1 cellular context compared by ENCODE assay signal in the genomic region with DNA sequence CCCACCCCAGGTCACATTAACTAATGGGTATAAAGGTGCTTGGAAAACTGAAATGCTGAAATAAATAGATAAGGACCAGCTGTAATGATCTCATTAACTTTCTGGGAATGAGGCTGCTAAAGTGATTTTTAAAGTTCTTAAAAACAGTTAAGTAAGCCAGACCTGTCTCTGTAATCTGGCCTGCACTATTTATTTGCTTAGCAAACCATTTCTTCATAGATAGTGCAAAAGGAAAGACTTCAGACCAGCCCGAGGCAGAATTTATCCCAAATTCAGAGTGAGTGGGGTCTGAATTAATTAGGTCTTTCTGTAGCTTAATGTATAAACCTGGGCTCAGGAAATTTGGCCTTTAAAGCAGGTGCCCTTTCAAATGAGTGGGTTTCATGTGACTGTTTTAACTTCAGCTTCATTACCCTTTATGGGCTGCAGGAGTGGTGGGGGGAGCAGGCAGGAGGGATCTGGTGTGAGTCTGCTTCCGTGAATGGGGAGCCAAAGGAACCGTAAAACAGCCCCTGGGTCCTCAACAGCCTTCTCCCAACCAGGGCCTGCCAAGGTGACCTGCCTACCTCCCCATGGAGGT.
A peak's percentile ranks its signal among the peaks of the same experiment; 100 is the strongest.
TF ChIP-seq lines count a peak whose summit lies in the region.

No MANE protein-coding gene starts in this region.

TF ChIP-seq in HEK293, 187 proteins besides CTCF, POLR2A, EP300 and RAD21 (continued from another document):
- TF ChIP-seq TCF7L2 (IDR thresholded peaks at IDR 0.05; ENCODE audit: borderline replicate concordance, low read depth, low read length) (peak; percentile 48; the same call in 1 of the 2 replicates), ZFP37 (tag by site-specific recombination; IDR thresholded peaks at IDR 0.05) (no peak), ZNF266 (tag by site-specific recombination; IDR thresholded peaks at IDR 0.05; ENCODE audit: low read depth) (no peak), ZNF341 (tag by site-specific recombination; IDR thresholded peaks at IDR 0.05; ENCODE audit: low read depth) (peak; percentile 25; the same call in 1 of the 2 replicates), ZNF544 (tag by site-specific recombination; IDR thresholded peaks at IDR 0.05) (no peak), GFI1B (tag by site-specific recombination; IDR thresholded peaks at IDR 0.05) (no peak), OSR2 (tag by site-specific recombination; IDR thresholded peaks at IDR 0.05) (peak; percentile 60), MZF1 (tag by site-specific recombination; IDR thresholded peaks at IDR 0.05; ENCODE audit: borderline replicate concordance) (peak; percentile 96)
- TF ChIP-seq, protein P1, sequence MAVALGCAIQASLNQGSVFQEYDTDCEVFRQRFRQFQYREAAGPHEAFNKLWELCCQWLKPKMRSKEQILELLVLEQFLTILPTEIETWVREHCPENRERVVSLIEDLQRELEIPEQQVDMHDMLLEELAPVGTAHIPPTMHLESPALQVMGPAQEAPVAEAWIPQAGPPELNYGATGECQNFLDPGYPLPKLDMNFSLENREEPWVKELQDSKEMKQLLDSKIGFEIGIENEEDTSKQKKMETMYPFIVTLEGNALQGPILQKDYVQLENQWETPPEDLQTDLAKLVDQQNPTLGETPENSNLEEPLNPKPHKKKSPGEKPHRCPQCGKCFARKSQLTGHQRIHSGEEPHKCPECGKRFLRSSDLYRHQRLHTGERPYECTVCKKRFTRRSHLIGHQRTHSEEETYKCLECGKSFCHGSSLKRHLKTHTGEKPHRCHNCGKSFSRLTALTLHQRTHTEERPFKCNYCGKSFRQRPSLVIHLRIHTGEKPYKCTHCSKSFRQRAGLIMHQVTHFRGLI (tag by site-specific recombination; IDR thresholded peaks at IDR 0.05): no peak
- TF ChIP-seq, protein P2, sequence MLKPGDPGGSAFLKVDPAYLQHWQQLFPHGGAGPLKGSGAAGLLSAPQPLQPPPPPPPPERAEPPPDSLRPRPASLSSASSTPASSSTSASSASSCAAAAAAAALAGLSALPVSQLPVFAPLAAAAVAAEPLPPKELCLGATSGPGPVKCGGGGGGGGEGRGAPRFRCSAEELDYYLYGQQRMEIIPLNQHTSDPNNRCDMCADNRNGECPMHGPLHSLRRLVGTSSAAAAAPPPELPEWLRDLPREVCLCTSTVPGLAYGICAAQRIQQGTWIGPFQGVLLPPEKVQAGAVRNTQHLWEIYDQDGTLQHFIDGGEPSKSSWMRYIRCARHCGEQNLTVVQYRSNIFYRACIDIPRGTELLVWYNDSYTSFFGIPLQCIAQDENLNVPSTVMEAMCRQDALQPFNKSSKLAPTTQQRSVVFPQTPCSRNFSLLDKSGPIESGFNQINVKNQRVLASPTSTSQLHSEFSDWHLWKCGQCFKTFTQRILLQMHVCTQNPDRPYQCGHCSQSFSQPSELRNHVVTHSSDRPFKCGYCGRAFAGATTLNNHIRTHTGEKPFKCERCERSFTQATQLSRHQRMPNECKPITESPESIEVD (tag by site-specific recombination; IDR thresholded peaks at IDR 0.05): peak; percentile 67
